ENCODE assay signal across 29 cellular contexts in the genomic region with DNA sequence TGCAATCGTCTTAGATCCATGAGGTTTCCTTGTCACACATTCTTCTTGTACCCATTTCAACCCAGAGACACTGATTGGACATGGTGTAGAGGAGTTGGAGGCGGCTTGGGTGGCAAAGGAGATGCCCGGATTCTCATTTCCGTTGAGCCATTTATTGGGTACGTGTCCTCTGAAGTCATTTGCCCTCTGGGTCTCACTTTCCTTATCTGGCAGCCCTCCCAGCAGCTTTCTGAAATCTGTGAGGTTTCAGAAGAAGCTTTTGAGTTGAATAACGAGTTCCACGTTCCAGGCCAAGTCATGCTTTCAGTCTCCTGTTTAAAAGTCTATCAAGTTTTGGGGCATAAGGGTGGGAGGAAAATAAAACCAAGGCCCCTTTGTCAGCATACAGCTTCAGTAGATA.
DNase-seq lines count a peak whose midpoint lies in the region; ATAC-seq lines count a peak whose summit lies in the region.
"Had no signal": no experiment of that assay in that cellular context is flagged by ENCODE, and none has a peak within 500 bp of the region (broad histone marks: within the 10 kb centered on the region; RNA-seq: fewer than 3 reads in every experiment).

No MANE protein-coding gene starts in this region.

- H3K4me1 Mint-ChIP-seq in naive B cell: peaks cover 32 to 50% (median 41%) of the 10 kb centered on the region in 3 donors
- peaks cover 18% of the 10 kb centered on the region for H3K4me1 Mint-ChIP-seq in activated CD8-positive, alpha-beta T cell treated with anti-CD3 and anti-CD28 coated beads, Interleukin-2, amount 10 ng/mL, durations not matched to agents 7 days and 5 days (ENCODE audit: low read depth)

- H3K27me3 Mint-ChIP-seq in naive B cell: no peaks in the 10 kb centered on the region
- H3K27me3 Mint-ChIP-seq in activated CD8-positive, alpha-beta T cell treated with anti-CD3 and anti-CD28 coated beads, Interleukin-2, amount 10 ng/mL, durations not matched to agents 7 days and 5 days (ENCODE audit: low read depth): no peaks in the 10 kb centered on the region
- H3K27me3 Mint-ChIP-seq: activated naive CD8-positive, alpha-beta T cell treated with anti-CD3 and anti-CD28 coated beads, Interleukin-2, amount 50 U/mL, for 24 hours; CD4-positive, alpha-beta memory T cell; central memory CD8-positive, alpha-beta T cell; progenitor cell of endocrine pancreas had no signal

- peaks cover 19 to 42% of the 10 kb centered on the region in 2 donors for H3K36me3 Mint-ChIP-seq in naive B cell
- H3K36me3 Mint-ChIP-seq in activated CD8-positive, alpha-beta T cell treated with anti-CD3 and anti-CD28 coated beads, Interleukin-2, amount 10 ng/mL, durations not matched to agents 7 days and 5 days (ENCODE audit: low read depth): peaks cover 16% of the 10 kb centered on the region

- peak overlapping the region in 5 of 6 donors; percentile 58 to 73 (median 68) for H3K27ac Mint-ChIP-seq in naive B cell
- H3K27ac Mint-ChIP-seq in activated CD8-positive, alpha-beta T cell treated with anti-CD3 and anti-CD28 coated beads, Interleukin-2, amount 10 ng/mL, durations not matched to agents 7 days and 5 days: no peak overlapping the region
- H3K27ac Mint-ChIP-seq: activated naive CD8-positive, alpha-beta T cell treated with anti-CD3 and anti-CD28 coated beads, Interleukin-2, amount 50 U/mL, for 24 hours; progenitor cell of endocrine pancreas; T-helper 2 cell treated with Interferon-gamma antibody and Interleukin-4, amounts not matched to agents 5 μg/mL and 100 μg/mL, for 36 hours had no signal

- CTCF ChIA-PET in activated CD8-positive, alpha-beta T cell treated with anti-CD3 and anti-CD28 coated beads, Interleukin-2, amount 10 ng/mL, durations not matched to agents 7 days and 5 days (lab: Charles Lee): no interaction called here

- no peaks in the 10 kb centered on the region for H3K9me3 Mint-ChIP-seq in naive B cell
- no peaks in the 10 kb centered on the region for H3K9me3 Mint-ChIP-seq in activated CD8-positive, alpha-beta T cell treated with anti-CD3 and anti-CD28 coated beads, Interleukin-2, amount 10 ng/mL, durations not matched to agents 7 days and 5 days (ENCODE audit: insufficient read depth)
- H3K9me3 Mint-ChIP-seq: activated naive CD8-positive, alpha-beta T cell treated with anti-CD3 and anti-CD28 coated beads, Interleukin-2, amount 50 U/mL, for 24 hours; activated T-cell treated with anti-CD3 and anti-CD28 coated beads, Interleukin-2, amount 50 U/mL, for 4 hours; CD4-positive, alpha-beta memory T cell; central memory CD8-positive, alpha-beta T cell; T-helper 2 cell treated with Interferon-gamma antibody and Interleukin-4, amounts not matched to agents 5 μg/mL and 100 μg/mL, for 36 hours had no signal

- ATAC-seq in naive B cell (ENCODE audit: low read depth in 2 of 2) (no peak), GM18498 (IDR thresholded peaks at IDR 0.05; ENCODE audit: unreplicated experiment) (no peak)
- ATAC-seq in activated CD8-positive, alpha-beta T cell treated with anti-CD3 and anti-CD28 coated beads, Interleukin-2, amount 10 ng/mL, durations not matched to agents 7 days and 5 days: no peak
- ATAC-seq: activated naive CD8-positive, alpha-beta T cell treated with anti-CD3 and anti-CD28 coated beads, Interleukin-2, amount 50 U/mL, for 24 hours; activated T-cell treated with anti-CD3 and anti-CD28 coated beads, Interleukin-2, amount 50 U/mL, for 4 hours; left cardiac atrium; Right ventricle myocardium inferior; sciatic nerve had no signal

- DNase-seq in AG08395 (ENCODE audit: low spot score): peak; percentile 30
- peak; percentile 65 for DNase-seq in GM04504 (ENCODE audit: low read depth)
- peak; percentile 20 for DNase-seq in astrocyte of the hippocampus (ENCODE audit: low read depth, low spot score)
- no peak for DNase-seq in naive B cell
- DNase-seq in activated CD8-positive, alpha-beta T cell treated with anti-CD3 and anti-CD28 coated beads, Interleukin-2, amount 10 ng/mL, durations not matched to agents 7 days and 5 days: no peak
- no peak for DNase-seq in LoVo (ENCODE audit: low spot score)
- DNase-seq in NCI-H146 treated with DMSO at 0.1 percent for 48 hours (lab: John Stamatoyannopoulos, UW; ENCODE audit: unreplicated experiment): no peak
- DNase-seq: 8988T; activated CD4-positive, alpha-beta T cell treated with anti-CD3 and anti-CD28 coated beads for 48 hours; activated naive CD8-positive, alpha-beta T cell treated with anti-CD3 and anti-CD28 coated beads, Interleukin-2, amount 50 U/mL, for 24 hours; activated T-cell treated with anti-CD3 and anti-CD28 coated beads, Interleukin-2, amount 50 U/mL, for 4 hours; CD4-positive, alpha-beta memory T cell; GDM1; left cardiac atrium; MV-4-11; NCI-H146; NCI-H2171; NCI-H510A treated with DMSO at 0.1 percent for 48 hours; PC-3; stimulated activated CD4-positive, alpha-beta T cell treated with anti-CD3 and anti-CD28 coated beads, Interleukin-15, amount 100 ng/mL, for 24 hours; stimulated activated naive CD4-positive, alpha-beta T cell treated with Interleukin-2 at 50 U/mL for 16 hours; testis; WERI-Rb-1 had no signal

- POLR2A ChIA-PET in activated CD8-positive, alpha-beta T cell treated with anti-CD3 and anti-CD28 coated beads, Interleukin-2, amount 10 ng/mL, durations not matched to agents 7 days and 5 days (lab: Charles Lee): no interaction called here

- H3K4me3 Mint-ChIP-seq in naive B cell: no peak overlapping the region
- no peak overlapping the region for H3K4me3 Mint-ChIP-seq in activated CD8-positive, alpha-beta T cell treated with anti-CD3 and anti-CD28 coated beads, Interleukin-2, amount 10 ng/mL, durations not matched to agents 7 days and 5 days
- H3K4me3 Mint-ChIP-seq: activated naive CD8-positive, alpha-beta T cell treated with anti-CD3 and anti-CD28 coated beads, Interleukin-2, amount 50 U/mL, for 24 hours; activated T-cell treated with anti-CD3 and anti-CD28 coated beads, Interleukin-2, amount 50 U/mL, for 4 hours; CD4-positive, alpha-beta memory T cell; central memory CD8-positive, alpha-beta T cell; T-helper 2 cell treated with Interferon-gamma antibody and Interleukin-4, amounts not matched to agents 5 μg/mL and 100 μg/mL, for 36 hours had no signal

Comparison
In these comparisons a context has a peak if more than half of its experiments do, and no peak if none do; other contexts are left out.
1. DNase-seq: peak in AG08395 (single experiment), GM04504 (single experiment) and astrocyte of the hippocampus (single experiment); none in naive B cell (single experiment), activated CD8-positive, alpha-beta T cell treated with anti-CD3 and anti-CD28 coated beads, Interleukin-2, amount 10 ng/mL, durations not matched to agents 7 days and 5 days (single experiment), LoVo (single experiment) and NCI-H146 treated with DMSO at 0.1 percent for 48 hours (single experiment).